8 cellular contexts compared by ENCODE assay signal in genomic region chr9:137045294-137046093, GRCh38. TPM values are rescaled to one million over a fixed set of nuclear protein-coding genes. Genes with fewer than 3 reads are reported as not detected.
DNase-seq lines count a peak whose midpoint lies in the region; ATAC-seq and TF ChIP-seq lines count a peak whose summit lies in the region.

No MANE protein-coding gene starts in this region.

- no peaks in the 10 kb centered on the region for H3K36me3 ChIP-seq in RWPE2 (ENCODE audit: low read depth)

- H3K4me1 Mint-ChIP-seq in naive thymus-derived CD8-positive, alpha-beta T cell: peaks cover 5 to 24% (median 20%) of the 10 kb centered on the region in 4 donors

- H3K27me3 ChIP-seq in RWPE2 (ENCODE audit: insufficient read depth, poor library complexity, severe bottlenecking): no peaks in the 10 kb centered on the region

- POLR2A ChIA-PET in naive thymus-derived CD8-positive, alpha-beta T cell (lab: Charles Lee): interaction anchor here (1.4 to 1.7 kb wide), 2 partner anchors 10 to 24 kb away, joined by 4 to 5 read pairs; partner anchors contain the start of gene SAPCD2

- no peak overlapping the region for H3K27ac Mint-ChIP-seq in naive thymus-derived CD8-positive, alpha-beta T cell

- ATAC-seq in RWPE2 (ENCODE audit: low read depth) (peak; percentile 35), GM18867 (IDR thresholded peaks at IDR 0.05; ENCODE audit: unreplicated experiment) (no peak), HG02840 (IDR thresholded peaks at IDR 0.05; ENCODE audit: low FRiP score, unreplicated experiment) (no peak)
- ATAC-seq in naive thymus-derived CD8-positive, alpha-beta T cell: peak; percentile 31 to 35

- peaks cover 3 to 48% (median 19%) of the 10 kb centered on the region in 5 donors for H3K27me3 Mint-ChIP-seq in naive thymus-derived CD8-positive, alpha-beta T cell

- H3K4me1 ChIP-seq in RWPE2 (ENCODE audit: insufficient read depth, poor library complexity, severe bottlenecking): no peaks in the 10 kb centered on the region

- H3K9me3 ChIP-seq in RWPE2 (ENCODE audit: severe bottlenecking): no peaks in the 10 kb centered on the region

- H3K4me3 ChIP-seq in RWPE2 (ENCODE audit: severe bottlenecking) (peak overlapping the region; percentile 67), epithelial cell of esophagus (ENCODE audit: low read length) (peak overlapping the region; percentile 50)

- H3K4me3 Mint-ChIP-seq in naive thymus-derived CD8-positive, alpha-beta T cell: peak overlapping the region; percentile 59 to 82 (median 72)

- peak overlapping the region; percentile 14 for H3K27ac ChIP-seq in RWPE2 (ENCODE audit: poor library complexity, severe bottlenecking)

- TF ChIP-seq CTCF in RWPE2 (IDR thresholded peaks at IDR 0.05; ENCODE audit: poor library complexity, severe bottlenecking) (no peak), epithelial cell of esophagus (IDR thresholded peaks at IDR 0.05; ENCODE audit: insufficient read depth, low read depth, low read length, missing control alignments) (no peak)

- peak; percentile 27 for DNase-seq in NCI-H345 (lab: John Stamatoyannopoulos, UW)
- no peak for DNase-seq in NCI-H345 treated with DMSO at 0.1 percent for 48 hours (lab: John Stamatoyannopoulos, UW; ENCODE audit: unreplicated experiment)
- DNase-seq in RWPE2 (ENCODE audit: low spot score): no peak
- peak; percentile 46 for DNase-seq in epithelial cell of esophagus (ENCODE audit: low read depth)
- DNase-seq in naive thymus-derived CD8-positive, alpha-beta T cell: no peak
- DNase-seq in NOMO-1 (lab: John Stamatoyannopoulos, UW; ENCODE audit: unreplicated experiment in 2 of 2): no peak

- peaks cover 0 to 5% (median 0%) of the 10 kb centered on the region in 3 donors for H3K36me3 Mint-ChIP-seq in naive thymus-derived CD8-positive, alpha-beta T cell

- no peaks in the 10 kb centered on the region for H3K9me3 Mint-ChIP-seq in naive thymus-derived CD8-positive, alpha-beta T cell

RNA-seq across cellular contexts. Expression of gene NPDC1, which starts 0.5 kb away (rescaled TPM):
- total RNA-seq in naive thymus-derived CD8-positive, alpha-beta T cell: 1 to 10 TPM; 2.8 to 4.3 TPM
- polyA plus RNA-seq in naive thymus-derived CD8-positive, alpha-beta T cell: 1 to 10 TPM; 2.1 to 9.3 (median 4.2) TPM

RNA-seq across cellular contexts. Expression of gene ENTPD2, which starts 8.4 kb away (rescaled TPM):
- not detected for total RNA-seq in naive thymus-derived CD8-positive, alpha-beta T cell
- not detected for polyA plus RNA-seq in naive thymus-derived CD8-positive, alpha-beta T cell

RNA-seq across cellular contexts. Expression of gene FUT7, which starts 13.6 kb away (rescaled TPM):
- under 1 TPM in 1 of 2 experiments, not detected in 1; 0.13 TPM for total RNA-seq in naive thymus-derived CD8-positive, alpha-beta T cell
- 1 to 10 TPM; 1.2 to 1.6 (median 1.6) TPM for polyA plus RNA-seq in naive thymus-derived CD8-positive, alpha-beta T cell

RNA-seq across cellular contexts. Expression of gene ABCA2, which starts 17.5 kb away (rescaled TPM):
- 10 to 100 TPM; 37.0 to 41.5 TPM for total RNA-seq in naive thymus-derived CD8-positive, alpha-beta T cell
- polyA plus RNA-seq in naive thymus-derived CD8-positive, alpha-beta T cell: 1 to 10 TPM; 3.9 to 9.4 (median 4.7) TPM

RNA-seq across cellular contexts. Expression of gene SAPCD2, which starts 24.9 kb away (rescaled TPM):
- under 1 TPM; 0.27 to 0.44 TPM for total RNA-seq in naive thymus-derived CD8-positive, alpha-beta T cell
- under 1 TPM in 2 of 3 donors, not detected in 1; 0.23 to 0.27 TPM for polyA plus RNA-seq in naive thymus-derived CD8-positive, alpha-beta T cell

Comparison
In these comparisons a context has a peak if more than half of its experiments do, and no peak if none do; other contexts are left out.
1. DNase-seq: peak in NCI-H345 (single experiment) and epithelial cell of esophagus (single experiment); none in NCI-H345 treated with DMSO at 0.1 percent for 48 hours (single experiment), RWPE2 (single experiment), naive thymus-derived CD8-positive, alpha-beta T cell (0 of 10) and NOMO-1 (0 of 2).
2. ATAC-seq: peak in RWPE2 (single experiment) and naive thymus-derived CD8-positive, alpha-beta T cell (2 of 2); none in GM18867 (single experiment) and HG02840 (single experiment).